ENCODE assay signal across 15 cellular contexts in the genomic region with DNA sequence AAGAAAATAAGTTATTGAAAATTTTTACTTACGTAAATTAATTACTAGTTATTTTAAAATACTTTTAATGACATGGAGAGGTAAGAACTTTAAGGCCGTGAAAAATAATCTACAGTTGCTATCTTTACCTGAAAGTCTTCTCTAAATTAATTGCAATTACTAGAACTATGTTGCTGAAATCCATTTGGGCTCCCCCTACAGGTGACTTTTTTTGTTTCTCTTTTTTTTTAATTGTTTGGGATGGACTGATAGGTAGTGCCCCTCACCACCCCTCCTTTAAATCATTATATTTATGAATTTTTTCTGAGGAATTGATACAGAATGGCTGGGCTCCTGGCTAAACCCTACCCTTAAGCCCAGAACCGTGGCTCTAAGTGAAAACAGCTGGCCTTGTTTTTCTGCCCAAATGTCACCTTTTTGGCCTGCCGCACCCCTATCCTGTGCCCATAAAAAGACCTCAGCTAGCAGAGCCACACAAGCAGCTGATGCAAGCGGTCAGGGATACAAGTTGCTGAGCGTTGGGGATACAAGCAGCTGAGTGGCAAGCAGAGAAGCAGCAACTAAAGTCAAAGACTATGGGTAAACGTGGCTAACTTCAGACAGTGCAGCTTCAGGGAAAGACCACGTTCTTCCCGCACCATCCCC.
DNase-seq lines count a peak whose midpoint lies in the region; ATAC-seq and TF ChIP-seq lines count a peak whose summit lies in the region.
"Had no signal": no experiment of that assay in that cellular context is flagged by ENCODE, and none has a peak within 500 bp of the region (broad histone marks: within the 10 kb centered on the region; RNA-seq: fewer than 3 reads in every experiment).

No MANE protein-coding gene starts in this region.

- TF ChIP-seq EP300 in gastroesophageal sphincter (IDR thresholded peaks at IDR 0.05): no peak

- DNase-seq in GM10266 (ENCODE audit: extremely low spot score) (no peak), Panc1 (ENCODE audit: low read depth, low spot score) (no peak), right lobe of liver (no peak), cerebellar cortex (ENCODE audit: low spot score) (no peak)
- no peak for DNase-seq in activated naive CD8-positive, alpha-beta T cell treated with anti-CD3 and anti-CD28 coated beads for 36 hours
- DNase-seq: activated CD8-positive, alpha-beta memory T cell treated with anti-CD3 and anti-CD28 coated beads, Interleukin-2, amount 50 U/mL, for 4 hours; NCI-H2227 treated with DMSO at 0.1 percent for 48 hours; stimulated activated CD4-positive, alpha-beta T cell treated with anti-CD3 and anti-CD28 coated beads, Interleukin-15, amount 100 ng/mL, for 24 hours; stimulated activated naive B cell treated with anti-CD40 and anti-IgM and Interleukin-4, amounts not matched to agents 10 μg/mL and 1 μg/mL and 100 μg/mL, for 72 hours had no signal

- H3K27me3 Mint-ChIP-seq in activated naive CD8-positive, alpha-beta T cell treated with anti-CD3 and anti-CD28 coated beads for 36 hours: no peaks in the 10 kb centered on the region
- H3K27me3 Mint-ChIP-seq: stimulated activated naive B cell treated with anti-CD40 and anti-IgM and Interleukin-4, amounts not matched to agents 10 μg/mL and 1 μg/mL and 100 μg/mL, for 72 hours had no signal

- no peaks in the 10 kb centered on the region for H3K4me1 ChIP-seq in Panc1 (ENCODE audit: control insufficient read depth, insufficient read depth, low read length)
- H3K4me1 ChIP-seq in right lobe of liver: no peaks in the 10 kb centered on the region
- H3K4me1 ChIP-seq in gastroesophageal sphincter: no peaks in the 10 kb centered on the region
- H3K4me1 ChIP-seq: ascending aorta had no signal

- no peak overlapping the region for H3K27ac ChIP-seq in Panc1 (ENCODE audit: low read length)
- H3K27ac ChIP-seq in right lobe of liver: no peak overlapping the region
- no peak overlapping the region for H3K27ac ChIP-seq in gastroesophageal sphincter
- H3K27ac ChIP-seq: ascending aorta had no signal

- no peak overlapping the region for H3K4me3 Mint-ChIP-seq in activated naive CD8-positive, alpha-beta T cell treated with anti-CD3 and anti-CD28 coated beads for 36 hours
- H3K4me3 Mint-ChIP-seq: nephron; stimulated activated naive B cell treated with anti-CD40 and anti-IgM and Interleukin-4, amounts not matched to agents 10 μg/mL and 1 μg/mL and 100 μg/mL, for 72 hours; T-helper 1 cell treated with Interleukin-12 subunit alpha and Interleukin-12 subunit beta and Interleukin-4 antibody, amounts not matched to agents 30 μg/mL and 1 μg/mL, for 36 hours had no signal

- peak; percentile 46 for ATAC-seq in HG02798 (IDR thresholded peaks at IDR 0.05; ENCODE audit: poor library complexity, unreplicated experiment)
- ATAC-seq in Panc1: no peak
- no peak for ATAC-seq in right lobe of liver
- ATAC-seq in gastroesophageal sphincter: no peak
- ATAC-seq in GM21447 (IDR thresholded peaks at IDR 0.05; ENCODE audit: unreplicated experiment): no peak

- no peak overlapping the region for H3K27ac Mint-ChIP-seq in activated naive CD8-positive, alpha-beta T cell treated with anti-CD3 and anti-CD28 coated beads for 36 hours
- H3K27ac Mint-ChIP-seq: nephron; stimulated activated naive B cell treated with anti-CD40 and anti-IgM and Interleukin-4, amounts not matched to agents 10 μg/mL and 1 μg/mL and 100 μg/mL, for 72 hours; T-helper 1 cell treated with Interleukin-12 subunit alpha and Interleukin-12 subunit beta and Interleukin-4 antibody, amounts not matched to agents 30 μg/mL and 1 μg/mL, for 36 hours had no signal

- TF ChIP-seq CTCF in GM10266 (IDR thresholded peaks at IDR 0.05; ENCODE audit: control insufficient read depth, insufficient read depth, low read depth, missing control alignments): peak; percentile 28
- peak; percentile 51; the same call in 1 of the 2 replicates for TF ChIP-seq CTCF in Panc1 (IDR thresholded peaks at IDR 0.05)
- peak; percentile 12 to 44 (median 34) for TF ChIP-seq CTCF in right lobe of liver (IDR thresholded peaks at IDR 0.05)
- TF ChIP-seq CTCF in gastroesophageal sphincter (IDR thresholded peaks at IDR 0.05): no peak

- no peaks in the 10 kb centered on the region for H3K9me3 Mint-ChIP-seq in activated naive CD8-positive, alpha-beta T cell treated with anti-CD3 and anti-CD28 coated beads for 36 hours
- H3K9me3 Mint-ChIP-seq: nephron; T-helper 1 cell treated with Interleukin-12 subunit alpha and Interleukin-12 subunit beta and Interleukin-4 antibody, amounts not matched to agents 30 μg/mL and 1 μg/mL, for 36 hours had no signal

- no peaks in the 10 kb centered on the region for H3K9me3 ChIP-seq in Panc1 (ENCODE audit: control insufficient read depth, insufficient read depth, low read depth, low read length)
- H3K9me3 ChIP-seq in right lobe of liver: no peaks in the 10 kb centered on the region
- no peaks in the 10 kb centered on the region for H3K9me3 ChIP-seq in gastroesophageal sphincter
- H3K9me3 ChIP-seq: ascending aorta had no signal

- BruUV-seq in Panc1 (replicated peaks; lab: Mats Ljungman, UMichigan): no TSS peak

- H3K4me3 ChIP-seq in Panc1 (ENCODE audit: low read depth in 2 of 2, low read length in 2 of 2) (no peak overlapping the region), right lobe of liver (no peak overlapping the region), gastroesophageal sphincter (no peak overlapping the region)
- H3K4me3 ChIP-seq: ascending aorta had no signal

- WGBS in right lobe of liver (ENCODE audit: insufficient coverage, low coverage, low lambda C conversion rate, missing lambda C conversion rate): 29% methylated on average over 4 of the region's 9 CpGs
- WGBS in gastroesophageal sphincter (ENCODE audit: low coverage in 1 of 2), 2 donors: 57 to 58% methylated on average over 5 to 7 of the region's 9 CpGs

- POLR2A ChIA-PET in Panc1 (lab: Charles Lee): no interaction called here

- no peaks in the 10 kb centered on the region for H3K36me3 ChIP-seq in Panc1 (ENCODE audit: control insufficient read depth, insufficient read depth, low read length)
- no peaks in the 10 kb centered on the region for H3K36me3 ChIP-seq in right lobe of liver
- H3K36me3 ChIP-seq in gastroesophageal sphincter: no peaks in the 10 kb centered on the region
- H3K36me3 ChIP-seq: ascending aorta had no signal

- no peaks in the 10 kb centered on the region for H3K36me3 Mint-ChIP-seq in activated naive CD8-positive, alpha-beta T cell treated with anti-CD3 and anti-CD28 coated beads for 36 hours
- H3K36me3 Mint-ChIP-seq: stimulated activated naive B cell treated with anti-CD40 and anti-IgM and Interleukin-4, amounts not matched to agents 10 μg/mL and 1 μg/mL and 100 μg/mL, for 72 hours had no signal

- H3K4me1 Mint-ChIP-seq in activated naive CD8-positive, alpha-beta T cell treated with anti-CD3 and anti-CD28 coated beads for 36 hours: no peaks in the 10 kb centered on the region
- H3K4me1 Mint-ChIP-seq: nephron; stimulated activated naive B cell treated with anti-CD40 and anti-IgM and Interleukin-4, amounts not matched to agents 10 μg/mL and 1 μg/mL and 100 μg/mL, for 72 hours had no signal

- TF ChIP-seq POLR2A in right lobe of liver (IDR thresholded peaks at IDR 0.05): no peak
- TF ChIP-seq POLR2A in gastroesophageal sphincter (IDR thresholded peaks at IDR 0.05): no peak

- H3K27me3 ChIP-seq in Panc1 (ENCODE audit: control insufficient read depth, insufficient read depth, low read length) (no peaks in the 10 kb centered on the region), right lobe of liver (no peaks in the 10 kb centered on the region), gastroesophageal sphincter (no peaks in the 10 kb centered on the region)
- H3K27me3 ChIP-seq: ascending aorta had no signal

- intact Hi-C loops in Panc1 (cut with micrococcal nuclease; ENCODE audit: unreplicated experiment) (no loop called here), right lobe of liver (cut with DNase I) (no loop called here)

- CTCF ChIA-PET in Panc1 (lab: Charles Lee): no interaction called here

- in situ Hi-C loops in Panc1 (cut with HindIII; ENCODE audit: low pct_unique_long_range_greater_than_20kb, low sequenced_read_pairs): no loop called here

Comparison
In these comparisons a context has a peak if more than half of its experiments do, and no peak if none do; other contexts are left out.
1. CTCF ChIP-seq: peak in GM10266 (single experiment), Panc1 (single experiment) and right lobe of liver (4 of 4); none in gastroesophageal sphincter (0 of 4).